In the genomic region with DNA sequence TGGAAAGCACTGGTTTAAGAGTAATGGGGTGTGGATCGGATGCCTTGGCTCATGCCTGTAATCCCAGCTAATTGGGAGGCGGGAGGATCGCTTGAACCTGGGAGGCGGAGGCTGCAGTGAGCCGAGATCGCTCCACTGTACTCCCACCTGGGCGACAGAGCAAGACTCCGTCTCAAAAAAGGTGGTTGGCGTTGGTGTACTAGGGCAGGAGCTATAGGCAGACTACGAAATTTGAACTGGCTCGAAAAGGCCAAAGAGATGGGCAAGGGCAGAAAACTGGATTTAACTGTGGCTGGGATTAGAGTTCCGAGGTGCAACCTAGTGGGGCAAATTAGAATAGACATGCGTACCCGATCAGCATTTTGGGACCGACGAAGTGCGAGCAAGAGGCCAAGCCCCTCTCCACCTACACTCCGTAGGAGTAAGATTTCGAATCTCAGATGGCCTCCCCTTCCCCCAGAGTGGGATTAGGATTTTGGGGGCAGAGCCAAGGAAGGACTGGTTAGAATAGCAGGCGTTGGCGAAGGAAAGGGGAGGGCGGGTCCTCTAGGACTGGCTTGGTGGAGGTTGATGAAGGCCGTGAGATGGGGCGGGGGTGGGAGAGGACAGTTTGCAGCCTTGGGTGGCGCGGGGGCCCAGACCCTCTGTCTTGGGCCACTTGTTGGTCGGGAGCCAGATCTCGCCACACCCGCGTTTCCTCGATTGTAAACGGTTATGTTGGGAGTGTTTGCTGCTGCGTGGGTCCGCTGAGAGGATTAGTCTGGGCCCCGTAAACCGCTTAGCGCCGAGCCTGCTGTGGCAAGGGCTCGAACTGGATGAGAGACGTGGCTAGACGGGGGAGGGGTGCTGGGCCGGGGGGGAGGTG, we compare ENCODE assay signal across 1 cellular context.
TF ChIP-seq lines count a peak whose summit lies in the region.

No MANE protein-coding gene starts in this region.

TF ChIP-seq in IMR-90, 13 proteins besides CTCF, POLR2A, EP300 and RAD21 (continued from another document):
- TF ChIP-seq, protein P1, sequence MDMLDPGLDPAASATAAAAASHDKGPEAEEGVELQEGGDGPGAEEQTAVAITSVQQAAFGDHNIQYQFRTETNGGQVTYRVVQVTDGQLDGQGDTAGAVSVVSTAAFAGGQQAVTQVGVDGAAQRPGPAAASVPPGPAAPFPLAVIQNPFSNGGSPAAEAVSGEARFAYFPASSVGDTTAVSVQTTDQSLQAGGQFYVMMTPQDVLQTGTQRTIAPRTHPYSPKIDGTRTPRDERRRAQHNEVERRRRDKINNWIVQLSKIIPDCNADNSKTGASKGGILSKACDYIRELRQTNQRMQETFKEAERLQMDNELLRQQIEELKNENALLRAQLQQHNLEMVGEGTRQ (IDR thresholded peaks at IDR 0.05; ENCODE audit: low read depth, low read length) = no peak
TF ChIP-seq in IMR-90: peak in this region for 0.
